In genomic region chr17:8753976-8754440, GRCh38 we compare ENCODE assay signal across 9 cellular contexts. TPM values are rescaled to one million over a fixed set of nuclear protein-coding genes. Genes with fewer than 3 reads are reported as not detected.
DNase-seq lines count a peak whose midpoint lies in the region; FAIRE-seq and TF ChIP-seq lines count a peak whose summit lies in the region.
"Had no signal": no experiment of that assay in that cellular context is flagged by ENCODE, and none has a peak within 500 bp of the region (broad histone marks: within the 10 kb centered on the region; RNA-seq: fewer than 3 reads in every experiment).

No MANE protein-coding gene starts in this region.

- no peak overlapping the region for H3K27ac ChIP-seq in dorsolateral prefrontal cortex

- no peak for TF ChIP-seq POLR2A in GM12891 (IDR thresholded peaks at IDR 0.05; ENCODE audit: low read depth, low read length)

- intact Hi-C loops in dorsolateral prefrontal cortex (cut with DNase I): no loop called here
- intact Hi-C loops in activated CD4-positive, alpha-beta T cell treated with anti-CD3 and anti-CD28 coated beads, Interleukin-2, amount 10 ng/mL, durations not matched to agents 24 days and 14 days (cut with micrococcal nuclease): loop anchor here (5.0 kb wide), 1 partner anchor 243 kb away; no protein-coding TSS in a partner anchor

- no peak overlapping the region for H3K27ac Mint-ChIP-seq in activated CD4-positive, alpha-beta T cell treated with anti-CD3 and anti-CD28 coated beads, Interleukin-2, amount 10 ng/mL, durations not matched to agents 24 days and 14 days

- H3K27me3 ChIP-seq in dorsolateral prefrontal cortex: peaks cover 0 to 3% (median 0%) of the 10 kb centered on the region in 45 donors

- DNase-seq in GM12891 (ENCODE audit: insufficient read length, low spot score) (peak; percentile 38), OCI-M1 (lab: John Stamatoyannopoulos, UW) (peak; percentile 59), fibroblast of pulmonary artery (ENCODE audit: low read depth) (peak; percentile 28), NCI-H446 treated with DMSO at 0.1 percent for 48 hours (lab: John Stamatoyannopoulos, UW) (no peak), COLO668 (lab: John Stamatoyannopoulos, UW; ENCODE audit: unreplicated experiment) (no peak), dorsolateral prefrontal cortex (no peak)
- DNase-seq in activated CD4-positive, alpha-beta T cell treated with anti-CD3 and anti-CD28 coated beads, Interleukin-2, amount 10 ng/mL, durations not matched to agents 24 days and 14 days: no peak

- TF ChIP-seq CTCF in fibroblast of pulmonary artery (IDR thresholded peaks at IDR 0.05; ENCODE audit: low read length, missing control alignments) (peak; percentile 47), dorsolateral prefrontal cortex (IDR thresholded peaks at IDR 0.05 in 54 of 56, conservative IDR thresholded peaks at IDR 0.05 in 2 of 56; ENCODE audit: low read depth in 1 of 56, partially characterized antibody in 56 of 56) (peak in 7 of 56 donors; percentile 12 to 21 (median 17))

- peaks cover 10% of the 10 kb centered on the region for H3K27me3 Mint-ChIP-seq in activated CD4-positive, alpha-beta T cell treated with anti-CD3 and anti-CD28 coated beads, Interleukin-2, amount 10 ng/mL, durations not matched to agents 24 days and 14 days

- H3K9me3 Mint-ChIP-seq in activated CD4-positive, alpha-beta T cell treated with anti-CD3 and anti-CD28 coated beads, Interleukin-2, amount 10 ng/mL, durations not matched to agents 24 days and 14 days: no peaks in the 10 kb centered on the region
- H3K9me3 Mint-ChIP-seq: central memory CD8-positive, alpha-beta T cell had no signal

- no peaks in the 10 kb centered on the region for H3K4me1 Mint-ChIP-seq in activated CD4-positive, alpha-beta T cell treated with anti-CD3 and anti-CD28 coated beads, Interleukin-2, amount 10 ng/mL, durations not matched to agents 24 days and 14 days
- H3K4me1 Mint-ChIP-seq: central memory CD8-positive, alpha-beta T cell had no signal

- H3K4me3 Mint-ChIP-seq in activated CD4-positive, alpha-beta T cell treated with anti-CD3 and anti-CD28 coated beads, Interleukin-2, amount 10 ng/mL, durations not matched to agents 24 days and 14 days: no peak overlapping the region
- H3K4me3 Mint-ChIP-seq: central memory CD8-positive, alpha-beta T cell had no signal

- no peaks in the 10 kb centered on the region for H3K36me3 Mint-ChIP-seq in activated CD4-positive, alpha-beta T cell treated with anti-CD3 and anti-CD28 coated beads, Interleukin-2, amount 10 ng/mL, durations not matched to agents 24 days and 14 days (ENCODE audit: low read depth)

- FAIRE-seq in A204.1 (lab: Jason Lieb, UNC) (peak; percentile 64), GM12891 (lab: Jason Lieb, UNC) (peak; percentile 81)

- H3K4me3 ChIP-seq in fibroblast of pulmonary artery (replicated peaks; ENCODE audit: low read depth, low read length) (no peak overlapping the region), dorsolateral prefrontal cortex (no peak overlapping the region)

TF ChIP-seq in GM12891, 5 proteins besides CTCF, POLR2A, EP300 and RAD21:
- TF ChIP-seq SPI1 (IDR thresholded peaks at IDR 0.05; ENCODE audit: low read depth, low read length): no peak
- TF ChIP-seq POU2F2 (IDR thresholded peaks at IDR 0.05; ENCODE audit: low read depth, low read length): no peak
- TF ChIP-seq PAX5 (IDR thresholded peaks at IDR 0.05; ENCODE audit: insufficient read depth, low read length, severe bottlenecking): no peak

RNA-seq across cellular contexts. Expression of gene SPDYE4, which starts 4.3 kb away (rescaled TPM):
- not detected for polyA plus RNA-seq in GM12891 (2012; ENCODE audit: low read depth, missing spikeins)
- total RNA-seq in dorsolateral prefrontal cortex: not detected
- not detected in 2 replicates for total RNA-seq in activated CD4-positive, alpha-beta T cell treated with anti-CD3 and anti-CD28 coated beads, Interleukin-2, amount 10 ng/mL, durations not matched to agents 24 days and 14 days

RNA-seq across cellular contexts. Expression of gene CCDC42, which starts 9.4 kb away (rescaled TPM):
- not detected for polyA plus RNA-seq in GM12891 (2012; ENCODE audit: low read depth, missing spikeins)
- under 1 TPM in 3 of 120 experiments, not detected in 117; 0.32 to 0.50 (median 0.47) TPM for total RNA-seq in dorsolateral prefrontal cortex
- 0.70 and 0.85 TPM in 2 replicates for total RNA-seq in activated CD4-positive, alpha-beta T cell treated with anti-CD3 and anti-CD28 coated beads, Interleukin-2, amount 10 ng/mL, durations not matched to agents 24 days and 14 days

RNA-seq across cellular contexts. Expression of gene MFSD6L, which starts 45.2 kb away (rescaled TPM):
- polyA plus RNA-seq in GM12891 (2012; ENCODE audit: low read depth, missing spikeins): 1.4 TPM
- under 1 TPM in 21 of 120 experiments, not detected in 99; 0.17 to 0.44 (median 0.30) TPM for total RNA-seq in dorsolateral prefrontal cortex
- total RNA-seq in activated CD4-positive, alpha-beta T cell treated with anti-CD3 and anti-CD28 coated beads, Interleukin-2, amount 10 ng/mL, durations not matched to agents 24 days and 14 days: 0.14 and 0.17 TPM in 2 replicates

Comparison
In these comparisons a context has a peak if more than half of its experiments do, and no peak if none do; other contexts are left out.
1. DNase-seq: peak in GM12891 (single experiment), OCI-M1 (single experiment) and fibroblast of pulmonary artery (single experiment); none in NCI-H446 treated with DMSO at 0.1 percent for 48 hours (single experiment), COLO668 (single experiment), dorsolateral prefrontal cortex (0 of 10) and activated CD4-positive, alpha-beta T cell treated with anti-CD3 and anti-CD28 coated beads, Interleukin-2, amount 10 ng/mL, durations not matched to agents 24 days and 14 days (single experiment).